Comparison of ENCODE assay signal across 15 cellular contexts in the genomic region with DNA sequence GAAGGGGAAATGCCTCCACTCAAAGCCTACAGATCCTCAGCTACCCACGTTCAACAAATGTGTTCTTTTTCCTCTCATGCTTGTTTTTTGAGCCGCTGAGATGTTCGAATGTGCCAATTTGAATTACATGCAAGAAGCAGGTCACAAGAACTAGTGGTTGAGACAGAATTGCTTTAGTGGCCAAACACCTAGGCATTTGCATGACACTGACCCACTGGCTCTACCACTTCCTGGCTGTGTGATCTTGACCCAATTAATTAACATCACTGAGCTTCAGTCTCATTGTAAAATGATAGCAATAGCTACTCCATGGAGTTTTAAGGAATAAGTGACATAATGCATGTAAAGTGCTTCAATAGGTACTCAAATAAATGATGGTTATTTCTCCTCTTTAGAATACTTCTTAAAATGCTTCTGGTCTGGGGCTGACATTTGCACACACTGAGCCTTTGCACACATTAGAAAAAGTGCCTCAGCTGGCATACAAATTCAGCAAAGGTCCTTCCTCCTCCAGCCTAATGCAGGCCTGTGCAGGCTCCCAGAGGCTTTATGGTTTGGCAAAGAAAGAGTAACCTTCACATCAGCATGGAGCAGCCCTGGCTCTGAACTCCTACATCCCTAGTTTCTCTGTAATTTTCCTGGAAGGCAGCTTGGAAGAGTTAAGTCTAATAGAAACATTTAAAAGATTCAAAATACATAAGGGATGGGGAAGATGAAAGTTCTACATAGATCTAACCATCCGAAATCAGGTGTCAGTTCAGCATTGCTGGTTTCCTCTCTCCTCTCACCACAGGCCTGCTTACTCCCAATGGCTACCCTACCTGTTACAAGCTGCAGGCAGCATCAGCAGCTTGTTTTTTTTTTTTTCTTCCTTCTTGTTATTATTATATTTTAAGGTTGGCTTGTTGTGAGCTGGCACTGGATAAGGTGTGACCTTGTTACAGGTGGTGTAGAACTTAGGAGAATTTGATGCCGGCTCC.
DNase-seq lines count a peak whose midpoint lies in the region; ATAC-seq and TF ChIP-seq lines count a peak whose summit lies in the region.
"Had no signal": no experiment of that assay in that cellular context is flagged by ENCODE, and none has a peak within 500 bp of the region (broad histone marks: within the 10 kb centered on the region; RNA-seq: fewer than 3 reads in every experiment).

No MANE protein-coding gene starts in this region.

- no peaks in the 10 kb centered on the region for H3K27me3 ChIP-seq in CD4-positive, alpha-beta T cell (ENCODE audit: control insufficient read depth, insufficient read depth, low read length)
- no peaks in the 10 kb centered on the region for H3K27me3 ChIP-seq in MG63
- H3K27me3 ChIP-seq: uterus had no signal

- H3K36me3 Mint-ChIP-seq in CD4-positive, alpha-beta T cell (ENCODE audit: low read depth) = no peaks in the 10 kb centered on the region
- H3K36me3 Mint-ChIP-seq in memory B cell = peaks cover 2% of the 10 kb centered on the region
- no peaks in the 10 kb centered on the region for H3K36me3 Mint-ChIP-seq in activated naive CD4-positive, alpha-beta T cell treated with anti-CD3 and anti-CD28 coated beads, Interleukin-2, amount 10 ng/mL, durations not matched to agents 7 days and 5 days
- H3K36me3 Mint-ChIP-seq: activated CD4-positive, alpha-beta memory T cell treated with anti-CD3 and anti-CD28 coated beads for 36 hours had no signal

- TF ChIP-seq CTCF in CD4-positive, alpha-beta T cell (IDR thresholded peaks at IDR 0.05) = no peak
- TF ChIP-seq CTCF in HEK293 (tag by site-specific recombination; IDR thresholded peaks at IDR 0.05) = no peak

- H3K36me3 ChIP-seq in HEK293 (ENCODE audit: control insufficient read depth in 2 of 2, insufficient read depth in 1 of 2, low read length in 2 of 2) = no peaks in the 10 kb centered on the region
- no peaks in the 10 kb centered on the region for H3K36me3 ChIP-seq in MG63
- H3K36me3 ChIP-seq: HAP-1, uterus had no signal

- peak in 1 of 10 experiments; percentile 4 for DNase-seq in CD4-positive, alpha-beta T cell
- DNase-seq in memory B cell (ENCODE audit: low spot score in 2 of 2) (no peak), MG63 (no peak)
- DNase-seq in activated naive CD4-positive, alpha-beta T cell treated with anti-CD3 and anti-CD28 coated beads, Interleukin-2, amount 10 ng/mL, durations not matched to agents 7 days and 5 days = no peak
- DNase-seq: DMS 273 treated with DMSO at 0.1 percent for 48 hours, IMR-90, mesenchymal stem cell, SIG-M5 had no signal

- CTCF ChIA-PET in CD4-positive, alpha-beta T cell (lab: Charles Lee) = interaction anchor here (1.2 to 1.6 kb wide), 3 partner anchors 20 to 45 kb away, joined by 3 to 4 read pairs (median 3); no protein-coding TSS in a partner anchor
- CTCF ChIA-PET in HEK293 (lab: Yijun Ruan, JAX) = interaction anchor here (0.6 to 2.0 kb wide), 5 partner anchors 11 to 598 kb away, joined by 3 to 10 read pairs (median 4); no protein-coding TSS in a partner anchor
- CTCF ChIA-PET in activated naive CD4-positive, alpha-beta T cell treated with anti-CD3 and anti-CD28 coated beads, Interleukin-2, amount 10 ng/mL, durations not matched to agents 7 days and 5 days (lab: Charles Lee) = interaction anchor here (1.0 to 2.6 kb wide), 3 partner anchors 42 to 45 kb away, joined by 3 to 7 read pairs (median 4); no protein-coding TSS in a partner anchor

- no peaks in the 10 kb centered on the region for H3K4me1 ChIP-seq in HEK293 (ENCODE audit: control insufficient read depth, insufficient read depth, low read length)
- H3K4me1 ChIP-seq: HAP-1 had no signal

- H3K9me3 ChIP-seq in CD4-positive, alpha-beta T cell (ENCODE audit: control insufficient read depth, low read length) = no peaks in the 10 kb centered on the region
- no peaks in the 10 kb centered on the region for H3K9me3 ChIP-seq in HEK293 (ENCODE audit: control insufficient read depth, insufficient read depth, low read depth, low read length)
- H3K9me3 ChIP-seq in MG63 = no peaks in the 10 kb centered on the region
- H3K9me3 ChIP-seq: HAP-1, uterus had no signal

- ATAC-seq in CD4-positive, alpha-beta T cell (ENCODE audit: poor library complexity) = peak; percentile 25
- no peak for ATAC-seq in memory B cell (ENCODE audit: low read depth)
- no peak for ATAC-seq in HG03045 (IDR thresholded peaks at IDR 0.05; ENCODE audit: unreplicated experiment)
- no peak for ATAC-seq in GM21576 (IDR thresholded peaks at IDR 0.05; ENCODE audit: unreplicated experiment)

- peaks cover 12% of the 10 kb centered on the region for H3K27me3 Mint-ChIP-seq in CD4-positive, alpha-beta T cell
- peaks cover 15% of the 10 kb centered on the region for H3K27me3 Mint-ChIP-seq in memory B cell
- peaks cover 34% of the 10 kb centered on the region for H3K27me3 Mint-ChIP-seq in activated naive CD4-positive, alpha-beta T cell treated with anti-CD3 and anti-CD28 coated beads, Interleukin-2, amount 10 ng/mL, durations not matched to agents 7 days and 5 days

- peaks cover 19% of the 10 kb centered on the region for H3K4me1 Mint-ChIP-seq in CD4-positive, alpha-beta T cell (ENCODE audit: low read depth)
- no peaks in the 10 kb centered on the region for H3K4me1 Mint-ChIP-seq in memory B cell
- peaks cover 14% of the 10 kb centered on the region for H3K4me1 Mint-ChIP-seq in activated naive CD4-positive, alpha-beta T cell treated with anti-CD3 and anti-CD28 coated beads, Interleukin-2, amount 10 ng/mL, durations not matched to agents 7 days and 5 days

- no peak overlapping the region for H3K27ac ChIP-seq in CD4-positive, alpha-beta T cell (ENCODE audit: low read depth, low read length)
- H3K27ac ChIP-seq in HEK293 (ENCODE audit: extremely low read depth, low read depth, low read length) = no peak overlapping the region
- H3K27ac ChIP-seq in cingulate gyrus (ENCODE audit: low read depth, low read length) = peak overlapping the region; percentile 58
- H3K27ac ChIP-seq: uterus had no signal

- no peak overlapping the region for H3K4me3 ChIP-seq in HEK293 (ENCODE audit: low read depth, low read length)
- no peak overlapping the region for H3K4me3 ChIP-seq in MG63
- H3K4me3 ChIP-seq: HAP-1, uterus had no signal

- H3K4me3 Mint-ChIP-seq in CD4-positive, alpha-beta T cell = peak overlapping the region; percentile 52
- no peak overlapping the region for H3K4me3 Mint-ChIP-seq in memory B cell
- no peak overlapping the region for H3K4me3 Mint-ChIP-seq in activated naive CD4-positive, alpha-beta T cell treated with anti-CD3 and anti-CD28 coated beads, Interleukin-2, amount 10 ng/mL, durations not matched to agents 7 days and 5 days

- POLR2A ChIA-PET in CD4-positive, alpha-beta T cell (lab: Charles Lee) = interaction anchor here (1.6 to 2.1 kb wide), 2 partner anchors 34 to 51 kb away, joined by 7 to 8 read pairs; no protein-coding TSS in a partner anchor
- POLR2A ChIA-PET in HEK293 (lab: Yijun Ruan, JAX) = interaction anchor here (0.6 kb wide), 1 partner anchor 44 kb away, joined by 4 read pairs; no protein-coding TSS in a partner anchor

- H3K9me3 Mint-ChIP-seq in CD4-positive, alpha-beta T cell = no peaks in the 10 kb centered on the region
- no peaks in the 10 kb centered on the region for H3K9me3 Mint-ChIP-seq in memory B cell
- H3K9me3 Mint-ChIP-seq in activated naive CD4-positive, alpha-beta T cell treated with anti-CD3 and anti-CD28 coated beads, Interleukin-2, amount 10 ng/mL, durations not matched to agents 7 days and 5 days = no peaks in the 10 kb centered on the region
- H3K9me3 Mint-ChIP-seq: activated CD4-positive, alpha-beta memory T cell treated with anti-CD3 and anti-CD28 coated beads for 36 hours had no signal

- intact Hi-C loops in CD4-positive, alpha-beta T cell (cut with DNase I, micrococcal nuclease) = loop anchor here in 1 of 2 experiments (10.0 kb wide), 1 partner anchor 53 kb away; no protein-coding TSS in a partner anchor

- H3K27ac Mint-ChIP-seq in CD4-positive, alpha-beta T cell = peak overlapping the region; percentile 70
- H3K27ac Mint-ChIP-seq in memory B cell = peak overlapping the region; percentile 76
- H3K27ac Mint-ChIP-seq in activated naive CD4-positive, alpha-beta T cell treated with anti-CD3 and anti-CD28 coated beads, Interleukin-2, amount 10 ng/mL, durations not matched to agents 7 days and 5 days = no peak overlapping the region

TF ChIP-seq in HEK293, 187 proteins besides CTCF, POLR2A, EP300 and RAD21:
- TF ChIP-seq, protein P1, sequence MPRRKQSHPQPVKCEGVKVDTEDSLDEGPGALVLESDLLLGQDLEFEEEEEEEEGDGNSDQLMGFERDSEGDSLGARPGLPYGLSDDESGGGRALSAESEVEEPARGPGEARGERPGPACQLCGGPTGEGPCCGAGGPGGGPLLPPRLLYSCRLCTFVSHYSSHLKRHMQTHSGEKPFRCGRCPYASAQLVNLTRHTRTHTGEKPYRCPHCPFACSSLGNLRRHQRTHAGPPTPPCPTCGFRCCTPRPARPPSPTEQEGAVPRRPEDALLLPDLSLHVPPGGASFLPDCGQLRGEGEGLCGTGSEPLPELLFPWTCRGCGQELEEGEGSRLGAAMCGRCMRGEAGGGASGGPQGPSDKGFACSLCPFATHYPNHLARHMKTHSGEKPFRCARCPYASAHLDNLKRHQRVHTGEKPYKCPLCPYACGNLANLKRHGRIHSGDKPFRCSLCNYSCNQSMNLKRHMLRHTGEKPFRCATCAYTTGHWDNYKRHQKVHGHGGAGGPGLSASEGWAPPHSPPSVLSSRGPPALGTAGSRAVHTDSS (tag by site-specific recombination; IDR thresholded peaks at IDR 0.05) = 0 out of 2 replicates have a peak, but pooled peaks have one; percentile 1
- TF ChIP-seq ZNF791 (tag by site-specific recombination; IDR thresholded peaks at IDR 0.05) = no peak
